Comparison of ENCODE assay signal across 8 cellular contexts in genomic region chr4:78954048-78954666, GRCh38. TPM values are rescaled to one million over a fixed set of nuclear protein-coding genes. Genes with fewer than 3 reads are reported as not detected.
DNase-seq lines count a peak whose midpoint lies in the region; ATAC-seq and TF ChIP-seq lines count a peak whose summit lies in the region.

No MANE protein-coding gene starts in this region.

- TF ChIP-seq CTCF in HEK293 (tag by site-specific recombination; IDR thresholded peaks at IDR 0.05): peak; percentile 57
- TF ChIP-seq CTCF in hepatocyte (IDR thresholded peaks at IDR 0.05; ENCODE audit: poor library complexity): peak; percentile 64
- TF ChIP-seq CTCF in spleen (IDR thresholded peaks at IDR 0.05 in 8 of 11, conservative IDR thresholded peaks at IDR 0.05 in 3 of 11): peak in 2 of 11 experiments; percentile 9 to 17

- no peaks in the 10 kb centered on the region for H3K79me2 ChIP-seq in hepatocyte

- ATAC-seq in HG02588 (IDR thresholded peaks at IDR 0.05; ENCODE audit: unreplicated experiment) (no peak), GM21390 (IDR thresholded peaks at IDR 0.05; ENCODE audit: unreplicated experiment) (no peak), HG03135 (IDR thresholded peaks at IDR 0.05; ENCODE audit: unreplicated experiment) (no peak)

- intact Hi-C loops in spleen (cut with DNase I; ENCODE audit: low total_unique reads): loop anchor here (5.0 kb wide), 1 partner anchor 1263 kb away; no protein-coding TSS in a partner anchor

- POLR2A ChIA-PET in HEK293 (lab: Yijun Ruan, JAX): no interaction called here

- no peak overlapping the region for H3K4me3 ChIP-seq in HEK293 (ENCODE audit: low read depth, low read length)
- no peak overlapping the region for H3K4me3 ChIP-seq in hepatocyte
- H3K4me3 ChIP-seq in spleen: no peak overlapping the region

- CTCF ChIA-PET in HEK293 (lab: Yijun Ruan, JAX): interaction anchor here (0.6 to 1.5 kb wide), 6 partner anchors 93 to 1301 kb away, joined by 3 to 7 read pairs (median 4); no protein-coding TSS in a partner anchor

- no peaks in the 10 kb centered on the region for H3K27me3 ChIP-seq in hepatocyte
- H3K27me3 ChIP-seq in spleen (replicated peaks in 1 of 7): peaks cover 0 to 5% (median 0%) of the 10 kb centered on the region in 7 donors

- DNase-seq in D341Med (ENCODE audit: low spot score): peak; percentile 52
- DNase-seq in RKO (ENCODE audit: low spot score): peak; percentile 35
- DNase-seq in hepatocyte (ENCODE audit: low spot score): peak; percentile 60
- DNase-seq in spleen: no peak

- no peaks in the 10 kb centered on the region for H3K9me3 ChIP-seq in HEK293 (ENCODE audit: control insufficient read depth, insufficient read depth, low read depth, low read length)
- H3K9me3 ChIP-seq in hepatocyte (ENCODE audit: low read depth): no peaks in the 10 kb centered on the region
- no peaks in the 10 kb centered on the region for H3K9me3 ChIP-seq in spleen

- 34% methylated on average over 7 of the region's 7 CpGs for WGBS in hepatocyte (ENCODE audit: low lambda C conversion rate, missing lambda C conversion rate)
- 28 to 38% (median 32%) methylated on average over 7 of the region's 7 CpGs for WGBS in spleen, 5 donors

- H3K4me1 ChIP-seq in HEK293 (ENCODE audit: control insufficient read depth, insufficient read depth, low read length) (no peaks in the 10 kb centered on the region), hepatocyte (ENCODE audit: insufficient read depth) (no peaks in the 10 kb centered on the region), spleen (no peaks in the 10 kb centered on the region)

- H3K4me2 ChIP-seq in hepatocyte: no peak overlapping the region

- H4K20me1 ChIP-seq in hepatocyte (ENCODE audit: insufficient read depth, poor library complexity, severe bottlenecking): no peaks in the 10 kb centered on the region

- no peaks in the 10 kb centered on the region for H3K9me2 ChIP-seq in hepatocyte (replicated peaks; ENCODE audit: insufficient read depth)

- H3K36me3 ChIP-seq in HEK293 (ENCODE audit: control insufficient read depth in 2 of 2, insufficient read depth in 1 of 2, low read length in 2 of 2) (no peaks in the 10 kb centered on the region), hepatocyte (replicated peaks; ENCODE audit: insufficient read depth, low read depth) (no peaks in the 10 kb centered on the region), spleen (no peaks in the 10 kb centered on the region)

- H2AFZ ChIP-seq in hepatocyte: no peak overlapping the region

- no peak overlapping the region for H3K27ac ChIP-seq in HEK293 (ENCODE audit: extremely low read depth, low read depth, low read length)
- H3K27ac ChIP-seq in hepatocyte: no peak overlapping the region
- H3K27ac ChIP-seq in spleen: no peak overlapping the region

- no peak for TF ChIP-seq POLR2A in spleen (IDR thresholded peaks at IDR 0.05)

TF ChIP-seq in HEK293, 187 proteins besides CTCF, POLR2A, EP300 and RAD21:
- TF ChIP-seq SCRT2 (tag by site-specific recombination; IDR thresholded peaks at IDR 0.05): peak; percentile 84
- no peak for TF ChIP-seq BCL6B (tag by site-specific recombination; IDR thresholded peaks at IDR 0.05)
- TF ChIP-seq ZNF292 (tag by site-specific recombination; IDR thresholded peaks at IDR 0.05; ENCODE audit: borderline replicate concordance, low read depth): no peak
- TF ChIP-seq ZNF654 (tag by site-specific recombination; IDR thresholded peaks at IDR 0.05; ENCODE audit: low read depth): peak; percentile 70
- TF ChIP-seq TCF7L2 (IDR thresholded peaks at IDR 0.05; ENCODE audit: borderline replicate concordance, low read depth, low read length): peak; percentile 95
- peak; percentile 60 for TF ChIP-seq SCRT1 (tag by site-specific recombination; IDR thresholded peaks at IDR 0.05; ENCODE audit: borderline replicate concordance)

RNA-seq across cellular contexts. Expression of gene PAQR3, which starts 14.9 kb away (rescaled TPM):
- 15.5 and 17.5 TPM in 2 replicates for total RNA-seq in hepatocyte
- 6.1 and 10.2 TPM in 2 replicates for polyA plus RNA-seq in hepatocyte
- 10 to 100 TPM in 3 of 7 donors, 1 to 10 TPM in 4; 7.1 to 14.5 (median 9.1) TPM for total RNA-seq in spleen
- polyA plus RNA-seq in spleen: 1 to 10 TPM; 3.4 to 3.8 (median 3.7) TPM
